ENCODE assay signal across 8 cellular contexts in the genomic region with DNA sequence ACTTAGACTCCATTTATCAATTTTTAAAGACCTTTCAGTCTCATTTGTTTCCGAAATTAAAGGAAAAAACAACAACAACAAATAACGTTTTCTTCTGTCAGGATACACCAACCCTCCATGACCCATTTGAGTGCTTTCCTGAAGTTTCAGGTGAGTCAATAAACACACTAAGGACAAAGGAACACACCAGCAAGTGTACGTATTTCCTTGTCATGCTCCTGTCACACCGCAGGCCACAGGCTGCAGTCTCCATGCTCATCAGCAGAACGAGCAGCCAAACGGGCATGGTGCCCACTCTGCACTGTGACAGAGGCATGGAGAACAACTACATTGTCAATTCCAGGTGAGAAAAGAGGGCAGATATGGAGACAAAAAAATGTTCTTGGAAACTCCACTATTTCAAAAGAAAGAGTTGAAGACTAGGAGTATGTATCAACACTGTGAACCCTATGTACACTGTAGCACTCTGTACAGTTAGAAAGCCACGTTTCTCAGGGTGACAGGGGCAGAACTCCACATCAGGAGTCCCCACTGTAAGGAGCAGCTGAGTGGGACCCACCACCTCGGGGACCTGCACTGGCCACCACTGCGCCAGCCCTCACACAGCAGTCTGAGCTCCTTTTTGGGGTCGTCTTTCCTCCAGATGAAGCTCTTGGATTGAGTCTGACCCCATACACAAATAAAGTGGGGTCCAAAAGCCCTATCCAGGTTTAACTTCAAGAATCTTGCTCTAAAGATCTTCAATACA. TPM values are rescaled to one million over a fixed set of nuclear protein-coding genes. Genes with fewer than 3 reads are reported as not detected.
DNase-seq lines count a peak whose midpoint lies in the region; ATAC-seq and TF ChIP-seq lines count a peak whose summit lies in the region.

No MANE protein-coding gene starts in this region.

- no peaks in the 10 kb centered on the region for H3K27me3 Mint-ChIP-seq in CD14-positive monocyte (ENCODE audit: low read depth in 3 of 3)
- H3K27me3 Mint-ChIP-seq in endothelial cell (ENCODE audit: unreplicated experiment): peaks cover 15% of the 10 kb centered on the region
- no peaks in the 10 kb centered on the region for H3K27me3 Mint-ChIP-seq in natural killer cell treated with Interleukin-12 subunit alpha and Interleukin-12 subunit beta and Interleukin-15 and Interleukin-18, amount 100 ng/mL, for 72 hours

- peak overlapping the region; percentile 92 to 97 for H3K4me3 Mint-ChIP-seq in CD14-positive monocyte
- peak overlapping the region; percentile 79 for H3K4me3 Mint-ChIP-seq in endothelial cell (ENCODE audit: unreplicated experiment)
- peak overlapping the region; percentile 84 for H3K4me3 Mint-ChIP-seq in natural killer cell treated with Interleukin-12 subunit alpha and Interleukin-12 subunit beta and Interleukin-15 and Interleukin-18, amount 100 ng/mL, for 72 hours

- DNase-seq in CD14-positive monocyte (ENCODE audit: low spot score) (no peak), RWPE1 (ENCODE audit: low spot score) (no peak), endothelial cell (ENCODE audit: low spot score) (no peak), GM10266 (ENCODE audit: extremely low spot score) (no peak), NAMALWA (ENCODE audit: low spot score) (no peak), iPS-NIHi7 (ENCODE audit: extremely low spot score) (no peak)
- no peak for DNase-seq in natural killer cell treated with Interleukin-12 subunit alpha and Interleukin-12 subunit beta and Interleukin-15 and Interleukin-18, amount 100 ng/mL, for 72 hours (ENCODE audit: low spot score)
- no peak for DNase-seq in stimulated activated naive CD4-positive, alpha-beta T cell treated with Interleukin-2 at 50 U/mL for 16 hours (lab: John Stamatoyannopoulos, UW)

- intact Hi-C loops in CD14-positive monocyte (cut with micrococcal nuclease): loop anchor here in 1 of 2 donors (5.0 kb wide), 2 partner anchors 36 to 54 kb away; partner anchors contain the start of gene SUMO3

- CTCF ChIA-PET in RWPE1 (lab: Yijun Ruan, JAX): no interaction called here

- ATAC-seq in natural killer cell treated with Interleukin-12 subunit alpha and Interleukin-12 subunit beta and Interleukin-15 and Interleukin-18, amount 100 ng/mL, for 72 hours: no peak

- TF ChIP-seq CTCF in CD14-positive monocyte (IDR thresholded peaks at IDR 0.05) (no peak), RWPE1 (conservative IDR thresholded peaks at IDR 0.05; ENCODE audit: low read depth) (no peak), endothelial cell (IDR thresholded peaks at IDR 0.05; ENCODE audit: unreplicated experiment) (no peak), GM10266 (IDR thresholded peaks at IDR 0.05; ENCODE audit: control insufficient read depth, insufficient read depth, low read depth, missing control alignments) (no peak)

- H3K4me1 Mint-ChIP-seq in CD14-positive monocyte (peaks cover 74% of the 10 kb centered on the region), endothelial cell (ENCODE audit: unreplicated experiment) (peaks cover 57% of the 10 kb centered on the region)
- H3K4me1 Mint-ChIP-seq in natural killer cell treated with Interleukin-12 subunit alpha and Interleukin-12 subunit beta and Interleukin-15 and Interleukin-18, amount 100 ng/mL, for 72 hours (ENCODE audit: low read depth in 2 of 2): peaks cover 69 to 71% of the 10 kb centered on the region in 2 donors

- H3K27ac Mint-ChIP-seq in CD14-positive monocyte: peak overlapping the region in 5 of 7 donors; percentile 71 to 91 (median 89)
- H3K27ac Mint-ChIP-seq in endothelial cell (ENCODE audit: unreplicated experiment): peak overlapping the region; percentile 48
- H3K27ac Mint-ChIP-seq in natural killer cell treated with Interleukin-12 subunit alpha and Interleukin-12 subunit beta and Interleukin-15 and Interleukin-18, amount 100 ng/mL, for 72 hours: peak overlapping the region; percentile 54 to 66

- POLR2A ChIA-PET in RWPE1 (lab: Yijun Ruan, JAX; ENCODE audit: low non-redundant PET): no interaction called here

- peak overlapping the region; percentile 97 for H3K27ac ChIP-seq in RWPE1

- peaks cover 22 to 23% of the 10 kb centered on the region in 2 donors for H3K36me3 Mint-ChIP-seq in CD14-positive monocyte
- peaks cover 7% of the 10 kb centered on the region for H3K36me3 Mint-ChIP-seq in endothelial cell (ENCODE audit: low read depth, unreplicated experiment)
- no peaks in the 10 kb centered on the region for H3K36me3 Mint-ChIP-seq in natural killer cell treated with Interleukin-12 subunit alpha and Interleukin-12 subunit beta and Interleukin-15 and Interleukin-18, amount 100 ng/mL, for 72 hours

- H3K9me3 Mint-ChIP-seq in CD14-positive monocyte: peaks cover 0 to 3% (median 0%) of the 10 kb centered on the region in 7 donors
- H3K9me3 Mint-ChIP-seq in endothelial cell (ENCODE audit: unreplicated experiment): no peaks in the 10 kb centered on the region
- no peaks in the 10 kb centered on the region for H3K9me3 Mint-ChIP-seq in natural killer cell treated with Interleukin-12 subunit alpha and Interleukin-12 subunit beta and Interleukin-15 and Interleukin-18, amount 100 ng/mL, for 72 hours

RNA-seq across cellular contexts. Expression of gene PTTG1IP, which starts 2.6 kb away (rescaled TPM):
- polyA plus RNA-seq in CD14-positive monocyte: 100 to 1,000 TPM; 206 to 238 TPM
- total RNA-seq in endothelial cell (ENCODE audit: unreplicated experiment): 223 TPM
- 10 to 100 TPM; 69.4 to 81.7 TPM for total RNA-seq in natural killer cell treated with Interleukin-12 subunit alpha and Interleukin-12 subunit beta and Interleukin-15 and Interleukin-18, amount 100 ng/mL, for 72 hours

RNA-seq across cellular contexts. Expression of gene ITGB2, which starts 49.8 kb away (rescaled TPM):
- 1,000 to 10,000 TPM; 1,470 to 1,628 TPM for polyA plus RNA-seq in CD14-positive monocyte
- 21.3 TPM for total RNA-seq in endothelial cell (ENCODE audit: unreplicated experiment)
- 1,000 to 10,000 TPM in 1 of 2 donors, 100 to 1,000 TPM in 1; 448 to 1,246 TPM for total RNA-seq in natural killer cell treated with Interleukin-12 subunit alpha and Interleukin-12 subunit beta and Interleukin-15 and Interleukin-18, amount 100 ng/mL, for 72 hours

RNA-seq across cellular contexts. Expression of gene SUMO3, which starts 53.1 kb away (rescaled TPM):
- 100 to 1,000 TPM; 109 to 112 TPM for polyA plus RNA-seq in CD14-positive monocyte
- total RNA-seq in endothelial cell (ENCODE audit: unreplicated experiment): 69.0 TPM
- total RNA-seq in natural killer cell treated with Interleukin-12 subunit alpha and Interleukin-12 subunit beta and Interleukin-15 and Interleukin-18, amount 100 ng/mL, for 72 hours: 10 to 100 TPM; 50.1 to 53.9 TPM

Comparison
In these comparisons a context has a peak if more than half of its experiments do, and no peak if none do; other contexts are left out.
1. RNA of gene ITGB2, which starts 49.8 kb away (total RNA-seq): 448 to 1,246 TPM in natural killer cell treated with Interleukin-12 subunit alpha and Interleukin-12 subunit beta and Interleukin-15 and Interleukin-18, amount 100 ng/mL, for 72 hours; 21.3 TPM in endothelial cell (single experiment); every median in the first group is over 10 times any median in the second.
2. Peak in every context shown above with its lines, with median percentiles within 50 percentile points of each other: H3K27ac Mint-ChIP-seq and H3K4me3 Mint-ChIP-seq.